Comparison of ENCODE assay signal across 13 cellular contexts in genomic region chr1:41851589-41851988, GRCh38.
DNase-seq lines count a peak whose midpoint lies in the region; ATAC-seq and TF ChIP-seq lines count a peak whose summit lies in the region.
"Had no signal": no experiment of that assay in that cellular context is flagged by ENCODE, and none has a peak within 500 bp of the region (broad histone marks: within the 10 kb centered on the region; RNA-seq: fewer than 3 reads in every experiment).

No MANE protein-coding gene starts in this region.

- no peak overlapping the region for H3K4me3 Mint-ChIP-seq in mesothelial cell of epicardium
- H3K4me3 Mint-ChIP-seq: stimulated activated effector memory CD8-positive, alpha-beta T cell treated with anti-CD3 and anti-CD28 coated beads, Interleukin-12 subunit alpha, Interleukin-12 subunit beta, amount 100 ng/mL, for 72 hours had no signal

- H3K27ac ChIP-seq in PC-3 (ENCODE audit: low read length) (peak overlapping the region; percentile 85), epithelial cell of prostate (peak overlapping the region; percentile 60), gastrocnemius medialis (peak overlapping the region in 1 of 4 donors; percentile 31), uterus (no peak overlapping the region)

- intact Hi-C loops in PC-3 (cut with micrococcal nuclease) = loop anchor here (1.0 kb wide), 1 partner anchor 11 kb away; no protein-coding TSS in a partner anchor
- intact Hi-C loops in gastrocnemius medialis (cut with DNase I; ENCODE audit: low total_unique reads) = no loop called here
- intact Hi-C loops in uterus (cut with DNase I; ENCODE audit: low total_unique reads) = no loop called here

- no peaks in the 10 kb centered on the region for H3K36me3 ChIP-seq in PC-3 (ENCODE audit: low read depth, low read length)
- no peaks in the 10 kb centered on the region for H3K36me3 ChIP-seq in gastrocnemius medialis
- no peaks in the 10 kb centered on the region for H3K36me3 ChIP-seq in uterus
- H3K36me3 ChIP-seq: right atrium auricular region had no signal

- TF ChIP-seq POLR2A in gastrocnemius medialis (IDR thresholded peaks at IDR 0.05) = no peak
- TF ChIP-seq POLR2A in uterus (IDR thresholded peaks at IDR 0.05) = no peak

- H3K9me2 ChIP-seq in PC-3 (replicated peaks; ENCODE audit: low read length) = no peaks in the 10 kb centered on the region

- peak overlapping the region; percentile 54 for H3K9ac ChIP-seq in PC-3 (ENCODE audit: low read length)

- peaks cover 3% of the 10 kb centered on the region for H3K4me1 Mint-ChIP-seq in mesothelial cell of epicardium

- no peaks in the 10 kb centered on the region for H3K27me3 ChIP-seq in PC-3 (ENCODE audit: low read length)
- no peaks in the 10 kb centered on the region for H3K27me3 ChIP-seq in gastrocnemius medialis
- no peaks in the 10 kb centered on the region for H3K27me3 ChIP-seq in uterus
- H3K27me3 ChIP-seq: right atrium auricular region had no signal

- CTCF ChIA-PET in PC-3 (lab: Charles Lee) = no interaction called here

- DNase-seq in HFF-Myc (ENCODE audit: extremely low read depth, low read depth) (peak; percentile 59), PC-3 (peak; percentile 96), epithelial cell of prostate (ENCODE audit: low read depth, low spot score) (peak; percentile 63), gastrocnemius medialis (peak; percentile 62), mesothelial cell of epicardium (ENCODE audit: low spot score in 2 of 2, unreplicated experiment in 2 of 2) (no peak), NCI-H146 treated with DMSO at 0.1 percent for 48 hours (lab: John Stamatoyannopoulos, UW; ENCODE audit: unreplicated experiment) (no peak), uterus (no peak)
- DNase-seq: activated CD4-positive, alpha-beta T cell treated with anti-CD3 and anti-CD28 coated beads for 48 hours; aorta; hypothalamus; NCI-H774 had no signal

- ATAC-seq in PC-3 (peak; percentile 93), gastrocnemius medialis (peak; percentile 90 to 98)
- ATAC-seq: stimulated activated effector memory CD8-positive, alpha-beta T cell treated with anti-CD3 and anti-CD28 coated beads, Interleukin-12 subunit alpha, Interleukin-12 subunit beta, amount 100 ng/mL, for 72 hours had no signal

- no peak overlapping the region for H3K4me3 ChIP-seq in HFF-Myc (replicated peaks; ENCODE audit: low read depth, low read length)
- H3K4me3 ChIP-seq in PC-3 (ENCODE audit: low read length) = 0 out of 2 replicates have a peak overlapping the region, but pooled peaks have one; percentile 2
- H3K4me3 ChIP-seq in gastrocnemius medialis = no peak overlapping the region
- H3K4me3 ChIP-seq in uterus = no peak overlapping the region
- H3K4me3 ChIP-seq: right atrium auricular region had no signal

- H3K4me1 ChIP-seq in PC-3 (ENCODE audit: insufficient read depth, low read length) (peaks cover 65% of the 10 kb centered on the region), gastrocnemius medialis (peaks cover 7 to 25% of the 10 kb centered on the region in 2 donors), uterus (no peaks in the 10 kb centered on the region)

- H3F3A ChIP-seq in PC-3 (ENCODE audit: low read length, unreplicated experiment) = no peaks in the 10 kb centered on the region

- H4K20me1 ChIP-seq in PC-3 (ENCODE audit: low read length) = no peaks in the 10 kb centered on the region

- H2AFZ ChIP-seq in PC-3 (ENCODE audit: low read length) = no peak overlapping the region

- H3K27me3 Mint-ChIP-seq in mesothelial cell of epicardium (ENCODE audit: low read depth) = peaks cover 2% of the 10 kb centered on the region

- no peaks in the 10 kb centered on the region for H3K9me3 ChIP-seq in PC-3 (ENCODE audit: low read length)
- H3K9me3 ChIP-seq in gastrocnemius medialis = no peaks in the 10 kb centered on the region
- no peaks in the 10 kb centered on the region for H3K9me3 ChIP-seq in uterus
- H3K9me3 ChIP-seq: right atrium auricular region had no signal

- no TSS peak for BruUV-seq in PC-3 (replicated peaks; lab: Mats Ljungman, UMichigan)

- H3K36me3 Mint-ChIP-seq in mesothelial cell of epicardium = peaks cover 3% of the 10 kb centered on the region

- TF ChIP-seq CTCF in HFF-Myc (IDR thresholded peaks at IDR 0.05; ENCODE audit: low read depth, low read length, missing control alignments) (no peak), PC-3 (conservative IDR thresholded peaks at IDR 0.05; ENCODE audit: low read depth, low read length) (no peak), gastrocnemius medialis (IDR thresholded peaks at IDR 0.05 in 4 of 5, conservative IDR thresholded peaks at IDR 0.05 in 1 of 5) (no peak), mesothelial cell of epicardium (IDR thresholded peaks at IDR 0.05; ENCODE audit: unreplicated experiment) (no peak), uterus (IDR thresholded peaks at IDR 0.05) (no peak)

- POLR2A ChIA-PET in PC-3 (lab: Charles Lee; ENCODE audit: unreplicated experiment) = no interaction called here

- H3K9me3 Mint-ChIP-seq in mesothelial cell of epicardium = peaks cover 5% of the 10 kb centered on the region
- H3K9me3 Mint-ChIP-seq: stimulated activated effector memory CD8-positive, alpha-beta T cell treated with anti-CD3 and anti-CD28 coated beads, Interleukin-12 subunit alpha, Interleukin-12 subunit beta, amount 100 ng/mL, for 72 hours had no signal

- H3K27ac Mint-ChIP-seq in mesothelial cell of epicardium = no peak overlapping the region
- H3K27ac Mint-ChIP-seq: stimulated activated effector memory CD8-positive, alpha-beta T cell treated with anti-CD3 and anti-CD28 coated beads, Interleukin-12 subunit alpha, Interleukin-12 subunit beta, amount 100 ng/mL, for 72 hours had no signal

- peak overlapping the region; percentile 59 for H3K4me2 ChIP-seq in PC-3 (ENCODE audit: low read length)

- peaks cover 20% of the 10 kb centered on the region for H3K79me2 ChIP-seq in PC-3 (ENCODE audit: low read length)

- in situ Hi-C loops in gastrocnemius medialis (cut with MboI; ENCODE audit: low sequenced_read_pairs in 4 of 4) = no loop called here

Comparison
In these comparisons a context has a peak if more than half of its experiments do, and no peak if none do; other contexts are left out.
1. DNase-seq: peak in HFF-Myc (single experiment), PC-3 (single experiment), epithelial cell of prostate (single experiment) and gastrocnemius medialis (2 of 2); none in mesothelial cell of epicardium (0 of 2), NCI-H146 treated with DMSO at 0.1 percent for 48 hours (single experiment) and uterus (0 of 2).
2. H3K27ac ChIP-seq: peak in PC-3 (single experiment) and epithelial cell of prostate (single experiment); none in uterus (0 of 2).